1 cellular context compared by ENCODE assay signal in the genomic region with DNA sequence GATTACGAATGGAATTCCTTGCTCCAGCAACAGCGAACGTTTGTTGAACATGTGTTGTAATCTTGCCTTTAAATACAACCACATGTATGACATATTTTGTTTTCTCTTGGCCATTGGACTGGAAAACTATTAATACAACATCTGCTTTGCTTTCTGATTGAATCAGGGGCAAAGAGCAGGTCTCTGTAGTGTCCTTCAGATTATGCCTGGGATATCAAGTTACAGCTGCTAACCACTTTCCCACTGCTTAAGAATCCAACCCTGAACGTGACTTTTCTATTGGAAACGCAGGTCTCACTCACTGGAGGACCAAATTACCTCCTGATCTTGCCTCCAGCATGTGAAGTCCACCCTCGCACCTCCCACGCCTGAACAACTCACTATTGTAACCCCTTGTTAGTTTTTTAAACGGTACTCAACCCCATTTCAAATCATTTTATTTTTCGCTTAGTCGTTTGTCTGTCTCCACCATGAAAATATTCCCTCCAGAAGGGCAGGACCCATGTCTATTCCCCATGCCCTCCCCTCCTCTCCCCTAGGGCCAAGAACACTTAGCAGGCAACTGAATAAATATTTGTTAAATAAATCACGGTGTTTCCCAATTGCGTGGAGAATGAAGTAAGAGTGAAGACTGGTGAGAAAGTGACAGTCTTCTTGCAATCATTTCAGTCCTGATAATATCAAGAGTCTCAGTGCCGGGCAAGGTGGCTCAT.
TF ChIP-seq lines count a peak whose summit lies in the region.

No MANE protein-coding gene starts in this region.

TF ChIP-seq in WTC11, 78 proteins besides CTCF, POLR2A, EP300 and RAD21 (continued from another document):
- TF ChIP-seq, protein P1, sequence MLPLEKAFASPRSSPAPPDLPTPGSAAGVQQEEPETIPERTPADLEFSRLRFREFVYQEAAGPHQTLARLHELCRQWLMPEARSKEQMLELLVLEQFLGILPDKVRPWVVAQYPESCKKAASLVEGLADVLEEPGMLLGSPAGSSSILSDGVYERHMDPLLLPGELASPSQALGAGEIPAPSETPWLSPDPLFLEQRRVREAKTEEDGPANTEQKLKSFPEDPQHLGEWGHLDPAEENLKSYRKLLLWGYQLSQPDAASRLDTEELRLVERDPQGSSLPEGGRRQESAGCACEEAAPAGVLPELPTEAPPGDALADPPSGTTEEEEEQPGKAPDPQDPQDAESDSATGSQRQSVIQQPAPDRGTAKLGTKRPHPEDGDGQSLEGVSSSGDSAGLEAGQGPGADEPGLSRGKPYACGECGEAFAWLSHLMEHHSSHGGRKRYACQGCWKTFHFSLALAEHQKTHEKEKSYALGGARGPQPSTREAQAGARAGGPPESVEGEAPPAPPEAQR (CRISPR knock-in tag; IDR thresholded peaks at IDR 0.05), result no peak
- TF ChIP-seq, protein P2, sequence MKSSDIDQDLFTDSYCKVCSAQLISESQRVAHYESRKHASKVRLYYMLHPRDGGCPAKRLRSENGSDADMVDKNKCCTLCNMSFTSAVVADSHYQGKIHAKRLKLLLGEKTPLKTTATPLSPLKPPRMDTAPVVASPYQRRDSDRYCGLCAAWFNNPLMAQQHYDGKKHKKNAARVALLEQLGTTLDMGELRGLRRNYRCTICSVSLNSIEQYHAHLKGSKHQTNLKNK (CRISPR knock-in tag; IDR thresholded peaks at IDR 0.05), result no peak
- TF ChIP-seq FOXJ3 (CRISPR knock-in tag; IDR thresholded peaks at IDR 0.05; ENCODE audit: borderline replicate concordance) (no peak), ZNF671 (CRISPR knock-in tag; IDR thresholded peaks at IDR 0.05) (no peak), ZNF263 (CRISPR knock-in tag; IDR thresholded peaks at IDR 0.05; ENCODE audit: low read depth) (no peak)
- TF ChIP-seq, protein P3, sequence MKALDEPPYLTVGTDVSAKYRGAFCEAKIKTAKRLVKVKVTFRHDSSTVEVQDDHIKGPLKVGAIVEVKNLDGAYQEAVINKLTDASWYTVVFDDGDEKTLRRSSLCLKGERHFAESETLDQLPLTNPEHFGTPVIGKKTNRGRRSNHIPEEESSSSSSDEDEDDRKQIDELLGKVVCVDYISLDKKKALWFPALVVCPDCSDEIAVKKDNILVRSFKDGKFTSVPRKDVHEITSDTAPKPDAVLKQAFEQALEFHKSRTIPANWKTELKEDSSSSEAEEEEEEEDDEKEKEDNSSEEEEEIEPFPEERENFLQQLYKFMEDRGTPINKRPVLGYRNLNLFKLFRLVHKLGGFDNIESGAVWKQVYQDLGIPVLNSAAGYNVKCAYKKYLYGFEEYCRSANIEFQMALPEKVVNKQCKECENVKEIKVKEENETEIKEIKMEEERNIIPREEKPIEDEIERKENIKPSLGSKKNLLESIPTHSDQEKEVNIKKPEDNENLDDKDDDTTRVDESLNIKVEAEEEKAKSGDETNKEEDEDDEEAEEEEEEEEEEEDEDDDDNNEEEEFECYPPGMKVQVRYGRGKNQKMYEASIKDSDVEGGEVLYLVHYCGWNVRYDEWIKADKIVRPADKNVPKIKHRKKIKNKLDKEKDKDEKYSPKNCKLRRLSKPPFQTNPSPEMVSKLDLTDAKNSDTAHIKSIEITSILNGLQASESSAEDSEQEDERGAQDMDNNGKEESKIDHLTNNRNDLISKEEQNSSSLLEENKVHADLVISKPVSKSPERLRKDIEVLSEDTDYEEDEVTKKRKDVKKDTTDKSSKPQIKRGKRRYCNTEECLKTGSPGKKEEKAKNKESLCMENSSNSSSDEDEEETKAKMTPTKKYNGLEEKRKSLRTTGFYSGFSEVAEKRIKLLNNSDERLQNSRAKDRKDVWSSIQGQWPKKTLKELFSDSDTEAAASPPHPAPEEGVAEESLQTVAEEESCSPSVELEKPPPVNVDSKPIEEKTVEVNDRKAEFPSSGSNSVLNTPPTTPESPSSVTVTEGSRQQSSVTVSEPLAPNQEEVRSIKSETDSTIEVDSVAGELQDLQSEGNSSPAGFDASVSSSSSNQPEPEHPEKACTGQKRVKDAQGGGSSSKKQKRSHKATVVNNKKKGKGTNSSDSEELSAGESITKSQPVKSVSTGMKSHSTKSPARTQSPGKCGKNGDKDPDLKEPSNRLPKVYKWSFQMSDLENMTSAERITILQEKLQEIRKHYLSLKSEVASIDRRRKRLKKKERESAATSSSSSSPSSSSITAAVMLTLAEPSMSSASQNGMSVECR (CRISPR knock-in tag; IDR thresholded peaks at IDR 0.05; ENCODE audit: borderline replicate concordance), result no peak
